8 cellular contexts compared by ENCODE assay signal in genomic region chr7:27183682-27184341, GRCh38. TPM values are rescaled to one million over a fixed set of nuclear protein-coding genes. Genes with fewer than 3 reads are reported as not detected.
A peak's percentile ranks its signal among the peaks of the same experiment; 100 is the strongest.
DNase-seq lines count a peak whose midpoint lies in the region; ATAC-seq and TF ChIP-seq lines count a peak whose summit lies in the region.

No MANE protein-coding gene starts in this region.

- H3K36me3 ChIP-seq in cardiac muscle cell = no peaks in the 10 kb centered on the region
- H3K36me3 ChIP-seq in WERI-Rb-1 = no peaks in the 10 kb centered on the region

- H3K27me3 Mint-ChIP-seq in type B pancreatic cell = peaks cover 99% of the 10 kb centered on the region

- no peak for DNase-seq in cardiac muscle cell (ENCODE audit: low read depth in 1 of 2, low spot score in 1 of 2)
- no peak for DNase-seq in Right ventricle myocardium superior
- DNase-seq in WERI-Rb-1 = peak; percentile 26
- DNase-seq in left kidney (ENCODE audit: low read depth, low spot score) = peak; percentile 41
- DNase-seq in type B pancreatic cell (ENCODE audit: extremely low spot score, unreplicated experiment) = peak; percentile 58
- no peak for DNase-seq in hepatic stellate cell (ENCODE audit: low spot score)
- DNase-seq in NOMO-1 (lab: John Stamatoyannopoulos, UW; ENCODE audit: unreplicated experiment in 2 of 2) = no peak

- intact Hi-C loops in Right ventricle myocardium superior (cut with DNase I) = no loop called here

- no peaks in the 10 kb centered on the region for H3K36me3 Mint-ChIP-seq in type B pancreatic cell

- H3K9me3 ChIP-seq in cardiac muscle cell (ENCODE audit: low read depth) (no peaks in the 10 kb centered on the region), WERI-Rb-1 (ENCODE audit: severe bottlenecking) (no peaks in the 10 kb centered on the region)

- peak overlapping the region; percentile 41 for H3K4me3 ChIP-seq in cardiac muscle cell
- peak overlapping the region; percentile 45 for H3K4me3 ChIP-seq in WERI-Rb-1 (ENCODE audit: low read depth, low read length)

- H3K4me3 Mint-ChIP-seq in type B pancreatic cell = peak overlapping the region; percentile 77

- peak overlapping the region; percentile 41 for H3K27ac Mint-ChIP-seq in type B pancreatic cell

- H3K27me3 ChIP-seq in cardiac muscle cell = peaks cover 100% of the 10 kb centered on the region
- peaks cover 93% of the 10 kb centered on the region for H3K27me3 ChIP-seq in WERI-Rb-1 (ENCODE audit: insufficient read depth, low read depth, severe bottlenecking)

- H3K4me1 ChIP-seq in cardiac muscle cell (ENCODE audit: low read depth) = peaks cover 3% of the 10 kb centered on the region

- TF ChIP-seq CTCF in cardiac muscle cell (IDR thresholded peaks at IDR 0.05; ENCODE audit: low read depth, low read length) (no peak), WERI-Rb-1 (IDR thresholded peaks at IDR 0.05; ENCODE audit: low read depth, low read length) (no peak), type B pancreatic cell (conservative IDR thresholded peaks at IDR 0.05) (no peak)

- peaks cover 21% of the 10 kb centered on the region for H3K4me1 Mint-ChIP-seq in type B pancreatic cell (ENCODE audit: unreplicated experiment)

- H3K27ac ChIP-seq in cardiac muscle cell (no peak overlapping the region), WERI-Rb-1 (no peak overlapping the region)

- no peak for ATAC-seq in Right ventricle myocardium superior (ENCODE audit: poor library complexity)
- no peak for ATAC-seq in HG03175 (IDR thresholded peaks at IDR 0.05; ENCODE audit: unreplicated experiment)

- H3K9me3 Mint-ChIP-seq in type B pancreatic cell = no peaks in the 10 kb centered on the region

RNA-seq across cellular contexts. Expression of gene HOXA11, which starts 1.2 kb away (rescaled TPM):
- total RNA-seq in cardiac muscle cell (not detected in 2 replicates), Right ventricle myocardium superior (not detected), type B pancreatic cell (ENCODE audit: low replicate concordance) (1.2 TPM in 1 of 2 replicates, not detected in the other)
- not detected in 2 replicates for polyA plus RNA-seq in cardiac muscle cell

RNA-seq across cellular contexts. Expression of gene HOXA10, which starts 9.7 kb away (rescaled TPM):
- not detected in 2 replicates for total RNA-seq in cardiac muscle cell
- not detected in 2 replicates for polyA plus RNA-seq in cardiac muscle cell
- total RNA-seq in Right ventricle myocardium superior = not detected
- total RNA-seq in type B pancreatic cell (ENCODE audit: low replicate concordance) = 0.29 and 4.9 TPM in 2 replicates

RNA-seq across cellular contexts. Expression of gene HOXA13, which starts 16.1 kb away (rescaled TPM):
- not detected in 2 replicates for total RNA-seq in cardiac muscle cell
- not detected in 2 replicates for polyA plus RNA-seq in cardiac muscle cell
- not detected for total RNA-seq in Right ventricle myocardium superior
- total RNA-seq in type B pancreatic cell (ENCODE audit: low replicate concordance) = 0.75 and 1.5 TPM in 2 replicates

RNA-seq across cellular contexts. Expression of gene HOXA9, which starts 18.5 kb away (rescaled TPM):
- total RNA-seq in cardiac muscle cell (not detected in 2 replicates), Right ventricle myocardium superior (not detected), type B pancreatic cell (ENCODE audit: low replicate concordance) (0.67 and 4.1 TPM in 2 replicates)
- not detected in 2 replicates for polyA plus RNA-seq in cardiac muscle cell

RNA-seq across cellular contexts. Expression of gene HOXA7, which starts 27.3 kb away (rescaled TPM):
- total RNA-seq in cardiac muscle cell = not detected in 2 replicates
- polyA plus RNA-seq in cardiac muscle cell = not detected in 2 replicates
- not detected for total RNA-seq in Right ventricle myocardium superior
- 3.2 and 6.2 TPM in 2 replicates for total RNA-seq in type B pancreatic cell (ENCODE audit: low replicate concordance)

Comparison
In these comparisons a context has a peak if more than half of its experiments do, and no peak if none do; other contexts are left out.
1. DNase-seq: peak in WERI-Rb-1 (single experiment), left kidney (single experiment) and type B pancreatic cell (single experiment); none in cardiac muscle cell (0 of 2), Right ventricle myocardium superior (single experiment), hepatic stellate cell (single experiment) and NOMO-1 (0 of 2).